Comparison of ENCODE assay signal across 9 cellular contexts in the genomic region with DNA sequence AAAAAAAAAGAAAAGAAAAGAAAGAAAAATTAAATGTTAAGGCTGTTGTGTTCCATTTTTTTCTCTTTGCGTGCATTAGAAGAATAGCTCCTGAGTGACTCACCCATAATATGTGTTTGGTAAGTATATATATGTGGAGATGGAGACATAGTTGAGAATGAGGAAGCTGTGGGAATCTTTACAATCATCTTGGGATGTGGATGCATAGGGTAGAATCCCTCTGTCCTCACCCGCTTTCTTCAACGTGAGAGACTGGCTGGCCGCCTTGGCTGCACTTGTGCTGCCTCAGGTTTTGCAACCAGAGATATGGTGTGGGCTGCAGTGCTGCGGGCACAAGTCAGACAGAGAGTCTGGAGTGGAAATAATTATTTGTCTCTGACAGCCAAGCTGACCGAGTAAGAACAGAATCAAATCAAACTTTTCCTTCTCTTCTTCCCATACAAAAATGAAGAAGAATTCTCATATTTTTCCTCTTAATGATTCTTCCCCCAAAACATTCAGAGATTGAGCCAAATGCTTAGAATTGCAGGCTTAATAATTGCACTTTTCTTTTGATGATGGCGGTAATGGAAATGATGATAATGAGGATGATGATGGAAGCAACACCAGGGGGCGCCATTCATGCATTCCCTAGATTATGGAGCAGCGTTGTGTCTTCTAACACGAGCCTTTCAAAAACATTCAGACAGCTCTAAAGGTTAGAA. TPM values are rescaled to one million over a fixed set of nuclear protein-coding genes. Genes with fewer than 3 reads are reported as not detected.
A peak's percentile ranks its signal among the peaks of the same experiment; 100 is the strongest.
DNase-seq lines count a peak whose midpoint lies in the region; ATAC-seq, FAIRE-seq and TF ChIP-seq lines count a peak whose summit lies in the region.
"Had no signal": no experiment of that assay in that cellular context is flagged by ENCODE, and none has a peak within 500 bp of the region (broad histone marks: within the 10 kb centered on the region; RNA-seq: fewer than 3 reads in every experiment).

No MANE protein-coding gene starts in this region.

- FAIRE-seq in H1 (lab: Jason Lieb, UNC) = no peak

- TF ChIP-seq EP300 in H1 (IDR thresholded peaks at IDR 0.05; ENCODE audit: borderline replicate concordance in 1 of 2, low read depth in 2 of 2, low read length in 2 of 2) = no peak

- no peaks in the 10 kb centered on the region for H3K36me3 ChIP-seq in H1 (ENCODE audit: control insufficient read depth in 2 of 4, insufficient read depth in 4 of 4, low read length in 3 of 4)
- H3K36me3 ChIP-seq in parathyroid adenoma (ENCODE audit: control insufficient read depth, insufficient read depth, low read length) = no peaks in the 10 kb centered on the region
- H3K36me3 ChIP-seq: tibial nerve had no signal

- H3K18ac ChIP-seq in H1 (ENCODE audit: extremely low read depth, low read length) = no peak overlapping the region

- no peak overlapping the region for H2BK120ac ChIP-seq in H1 (replicated peaks; ENCODE audit: low read depth, low read length)

- 83% methylated on average over 10 of the region's 10 CpGs; no CpG with 5 or more reads in 1 of the 2 experiments for WGBS in H1 (ENCODE audit: extremely low coverage in 1 of 2, insufficient coverage in 1 of 2, insufficient read length in 1 of 2, insufficient replicate concordance in 2 of 2, low coverage in 1 of 2, low lambda C conversion rate in 2 of 2, missing lambda C conversion rate in 1 of 2), 2 experiments

- no peak overlapping the region for H3K4me2 ChIP-seq in H1 (ENCODE audit: insufficient read depth in 1 of 2, low read depth in 2 of 2, low read length in 2 of 2)
- no peak overlapping the region for H3K4me2 ChIP-seq in parathyroid adenoma (ENCODE audit: low read length)

- H2BK5ac ChIP-seq in H1 (ENCODE audit: low read depth, low read length) = no peak overlapping the region

- H3K27ac ChIP-seq in H1 (ENCODE audit: low read depth, low read length) (no peak overlapping the region), parathyroid adenoma (no peak overlapping the region)
- H3K27ac ChIP-seq: tibial nerve had no signal

- H2BK20ac ChIP-seq in H1 (ENCODE audit: low read length) = no peak overlapping the region

- H4K20me1 ChIP-seq in H1 (replicated peaks in 1 of 2; ENCODE audit: control insufficient read depth in 1 of 2, insufficient read depth in 2 of 2, low read length in 2 of 2) = no peaks in the 10 kb centered on the region

- no peak overlapping the region for H3K9ac ChIP-seq in H1 (replicated peaks in 1 of 4; ENCODE audit: extremely low read depth in 1 of 4, low read depth in 3 of 4, low read length in 3 of 4)
- H3K9ac ChIP-seq in parathyroid adenoma = no peak overlapping the region

- H3K27me3 ChIP-seq in H1 (replicated peaks in 1 of 4; ENCODE audit: control insufficient read depth in 3 of 4, extremely low read depth in 1 of 4, insufficient read depth in 3 of 4, low read length in 3 of 4) (no peaks in the 10 kb centered on the region), parathyroid adenoma (ENCODE audit: control insufficient read depth, insufficient read depth, low read length) (no peaks in the 10 kb centered on the region)
- H3K27me3 ChIP-seq: tibial nerve had no signal

- H2BK15ac ChIP-seq in H1 (ENCODE audit: low read length) = no peak overlapping the region

- no peak overlapping the region for H3K4ac ChIP-seq in H1 (replicated peaks; ENCODE audit: insufficient read length, low read depth, low read length)

- peak; percentile 39 to 50; a peak in 3 of 4 replicates for TF ChIP-seq RAD21 in H1 (IDR thresholded peaks at IDR 0.05 in 1 of 2, conservative IDR thresholded peaks at IDR 0.05 in 1 of 2; ENCODE audit: low read depth in 2 of 2, low read length in 2 of 2)

- no peaks in the 10 kb centered on the region for H3K23me2 ChIP-seq in H1 (ENCODE audit: low read depth, low read length)

- no peaks in the 10 kb centered on the region for H3K79me2 ChIP-seq in H1 (ENCODE audit: control insufficient read depth in 1 of 2, insufficient read depth in 2 of 2, low read length in 2 of 2)
- H3K79me2 ChIP-seq in parathyroid adenoma = no peaks in the 10 kb centered on the region

- H4K8ac ChIP-seq in H1 (ENCODE audit: extremely low read depth, insufficient read depth, low read length) = 0 out of 2 replicates have a peak overlapping the region, but pooled peaks have one; percentile 14

- H4K5ac ChIP-seq in H1 (ENCODE audit: insufficient read length, low read depth, low read length) = no peak overlapping the region

- no peak overlapping the region for H2AK5ac ChIP-seq in H1 (ENCODE audit: low read depth, low read length)

- POLR2A ChIA-PET in H1 (lab: Charles Lee; ENCODE audit: partially characterized antibody) = no interaction called here

- no peak overlapping the region for H3K56ac ChIP-seq in H1 (replicated peaks; ENCODE audit: insufficient read length, low read depth, low read length)

- no peak overlapping the region for H3K14ac ChIP-seq in H1 (ENCODE audit: insufficient read length)

- CTCF ChIA-PET in H1 (lab: Charles Lee; ENCODE audit: partially characterized antibody) = interaction anchor here (0.6 to 3.3 kb wide), 33 partner anchors 9 to 504 kb away, joined by 3 to 20 read pairs (median 4); no protein-coding TSS in a partner anchor

- no peak for ATAC-seq in HG02571 (IDR thresholded peaks at IDR 0.05; ENCODE audit: unreplicated experiment)

- H3K4me3 ChIP-seq in H1 (ENCODE audit: extremely low read depth in 1 of 4, insufficient read depth in 2 of 4, low read depth in 3 of 4, low read length in 4 of 4) = no peak overlapping the region
- no peak overlapping the region for H3K4me3 ChIP-seq in parathyroid adenoma (ENCODE audit: low read depth, low read length)
- H3K4me3 ChIP-seq: tibial nerve had no signal

- DNase-seq in GM10266 (ENCODE audit: extremely low spot score) (peak; percentile 11), NCI-H69 (lab: John Stamatoyannopoulos, UW) (peak; percentile 69), H1 (ENCODE audit: low read depth in 1 of 2, low spot score in 2 of 2) (peak in 1 of 2 experiments; percentile 58), GM19240 (ENCODE audit: insufficient read length, low spot score) (no peak), NCI-H1092 (lab: John Stamatoyannopoulos, UW) (no peak)
- no peak for DNase-seq in activated CD4-positive, CD25-positive, alpha-beta regulatory T cell (lab: John Stamatoyannopoulos, UW)

- no peaks in the 10 kb centered on the region for H3K9me3 ChIP-seq in H1 (ENCODE audit: insufficient read depth in 2 of 2, low read depth in 1 of 2, low read length in 1 of 2)
- no peaks in the 10 kb centered on the region for H3K9me3 ChIP-seq in parathyroid adenoma (ENCODE audit: control insufficient read depth, low read length)
- H3K9me3 ChIP-seq: tibial nerve had no signal

- H2BK12ac ChIP-seq in H1 (ENCODE audit: low read depth, low read length) = no peak overlapping the region

- peak; percentile 51 for TF ChIP-seq CTCF in GM10266 (IDR thresholded peaks at IDR 0.05; ENCODE audit: control insufficient read depth, insufficient read depth, low read depth, missing control alignments)
- peak in 2 of 3 experiments; percentile 44 to 59; a peak in 3 of 4 replicates for TF ChIP-seq CTCF in H1 (IDR thresholded peaks at IDR 0.05; ENCODE audit: control extremely low read depth in 1 of 3, insufficient read depth in 1 of 3, low read depth in 1 of 3, low read length in 3 of 3)
- peak; percentile 47 for TF ChIP-seq CTCF in parathyroid adenoma (IDR thresholded peaks at IDR 0.05)

- no peak for TF ChIP-seq POLR2A in H1 (IDR thresholded peaks at IDR 0.05; ENCODE audit: control extremely low read depth in 1 of 2, low read depth in 2 of 2, low read length in 2 of 2)

- H3K23ac ChIP-seq in H1 (ENCODE audit: insufficient read length) = no peak overlapping the region

- no peaks in the 10 kb centered on the region for H3K79me1 ChIP-seq in H1 (ENCODE audit: low read depth, low read length)

- H4K91ac ChIP-seq in H1 (replicated peaks; ENCODE audit: insufficient read length, low read length) = no peak overlapping the region

- no peak overlapping the region for H2AFZ ChIP-seq in H1 (ENCODE audit: low read length)
- H2AFZ ChIP-seq in parathyroid adenoma = no peak overlapping the region

- H3K4me1 ChIP-seq in H1 (replicated peaks in 1 of 4; ENCODE audit: control insufficient read depth in 3 of 4, insufficient read depth in 4 of 4, low read length in 3 of 4) = no peaks in the 10 kb centered on the region
- no peaks in the 10 kb centered on the region for H3K4me1 ChIP-seq in parathyroid adenoma
- H3K4me1 ChIP-seq: tibial nerve had no signal

TF ChIP-seq in H1, 55 proteins besides CTCF, POLR2A, EP300 and RAD21:
- TF ChIP-seq EZH2 (IDR thresholded peaks at IDR 0.05; ENCODE audit: low read depth, low read length, severe bottlenecking) (no peak), CEBPB (IDR thresholded peaks at IDR 0.05; ENCODE audit: low read depth, low read length) (no peak), TEAD4 (IDR thresholded peaks at IDR 0.05; ENCODE audit: low read depth, low read length) (0 out of 2 replicates have a peak, but pooled peaks have one; percentile 8)

RNA-seq across cellular contexts. Expression of a gene that starts 48.5 kb away (rescaled TPM):
- total RNA-seq in H1 (2021; fragmentation: NEBNext Ultra II Directional; extraction: Animal tissue kit (Norgen Biotek cat#: 25700)) = not detected in 2 replicates
- not detected in 2 replicates for polyA plus RNA-seq in H1 (2011; rRNA removed)
- polyA plus RNA-seq in H1 (2011; cell fraction: cytosol; rRNA removed) = not detected
- polyA plus RNA-seq in H1 (2011; cell fraction: nucleus; rRNA removed) = not detected
- not detected in 4 replicates for polyA plus RNA-seq in H1 (2012, experiment 1 of 2)
- polyA plus RNA-seq in H1 (2012, experiment 2 of 2) = not detected
- not detected for polyA plus RNA-seq in H1 (2013, experiment 1 of 2)
- 0.15 TPM for polyA plus RNA-seq in H1 (2013, experiment 2 of 2)
- polyA minus RNA-seq in H1 (2011; rRNA and poly(A)+ RNA removed) = not detected in 2 replicates
- not detected for polyA minus RNA-seq in H1 (2011; cell fraction: cytosol; rRNA and poly(A)+ RNA removed)
- not detected for polyA minus RNA-seq in H1 (2011; cell fraction: nucleus; rRNA and poly(A)+ RNA removed)
- total RNA-seq: tibial nerve had no signal

Comparison
In these comparisons a context has a peak if more than half of its experiments do, and no peak if none do; other contexts are left out.
1. DNase-seq: peak in GM10266 (single experiment) and NCI-H69 (single experiment); none in GM19240 (single experiment), activated CD4-positive, CD25-positive, alpha-beta regulatory T cell (0 of 4) and NCI-H1092 (single experiment).
2. Peak in every context shown above with its lines, with median percentiles within 50 percentile points of each other: CTCF ChIP-seq.